Comparison of ENCODE assay signal across 8 cellular contexts in the genomic region with DNA sequence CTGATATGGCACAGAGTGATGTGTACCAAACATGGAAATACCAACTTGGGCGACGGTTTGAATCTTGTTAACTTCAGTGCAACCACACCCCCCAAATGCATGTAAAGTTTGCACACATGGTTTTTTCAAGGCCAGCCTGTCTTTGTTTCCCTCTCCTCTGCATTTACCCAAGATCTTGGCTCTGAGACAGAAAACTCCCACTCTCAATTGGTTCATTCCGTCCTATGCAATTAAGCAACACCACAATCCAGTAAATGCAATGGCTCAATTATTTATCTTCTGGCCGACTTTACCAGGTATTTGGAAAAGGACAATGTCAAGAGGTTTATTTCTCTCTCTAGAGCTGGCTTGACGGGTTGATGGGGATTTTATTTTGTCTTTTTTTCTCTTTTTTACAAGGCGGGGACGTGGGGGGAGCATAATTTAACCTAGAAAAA. TPM values are rescaled to one million over a fixed set of nuclear protein-coding genes. Genes with fewer than 3 reads are reported as not detected.
DNase-seq lines count a peak whose midpoint lies in the region; ATAC-seq and TF ChIP-seq lines count a peak whose summit lies in the region.

No MANE protein-coding gene starts in this region.

- H3K27me3 Mint-ChIP-seq in effector memory CD8-positive, alpha-beta T cell = no peaks in the 10 kb centered on the region
- H3K27me3 Mint-ChIP-seq in naive B cell = peaks cover 0 to 6% (median 0%) of the 10 kb centered on the region in 3 donors

- CTCF ChIA-PET in RWPE1 (lab: Yijun Ruan, JAX) = no interaction called here

- H3K4me3 Mint-ChIP-seq in effector memory CD8-positive, alpha-beta T cell = peak overlapping the region; percentile 96 to 99
- H3K4me3 Mint-ChIP-seq in naive B cell = peak overlapping the region; percentile 90 to 99 (median 96)

- POLR2A ChIA-PET in RWPE1 (lab: Yijun Ruan, JAX; ENCODE audit: low non-redundant PET) = no interaction called here

- H3K27ac ChIP-seq in RWPE1 = peak overlapping the region; percentile 97

- H3K9me3 Mint-ChIP-seq in effector memory CD8-positive, alpha-beta T cell = no peaks in the 10 kb centered on the region
- H3K9me3 Mint-ChIP-seq in naive B cell = no peaks in the 10 kb centered on the region

- no peak for TF ChIP-seq CTCF in RWPE1 (conservative IDR thresholded peaks at IDR 0.05; ENCODE audit: low read depth)

- DNase-seq in Right ventricle myocardium superior = no peak
- DNase-seq in Right ventricle myocardium inferior (ENCODE audit: missing footprints) = no peak
- peak; percentile 54 for DNase-seq in RWPE1 (ENCODE audit: low spot score)
- peak in 2 of 3 experiments; percentile 24 to 28 for DNase-seq in effector memory CD8-positive, alpha-beta T cell
- DNase-seq in naive B cell = no peak

- H3K27ac Mint-ChIP-seq in effector memory CD8-positive, alpha-beta T cell = peak overlapping the region; percentile 100
- peak overlapping the region; percentile 93 to 100 (median 99) for H3K27ac Mint-ChIP-seq in naive B cell

- H3K36me3 Mint-ChIP-seq in effector memory CD8-positive, alpha-beta T cell (ENCODE audit: insufficient read depth) = peaks cover 33% of the 10 kb centered on the region
- H3K36me3 Mint-ChIP-seq in naive B cell = no peaks in the 10 kb centered on the region

- peak; percentile 6 for ATAC-seq in Right ventricle myocardium superior (ENCODE audit: poor library complexity)
- no peak for ATAC-seq in Right ventricle myocardium inferior
- ATAC-seq in effector memory CD8-positive, alpha-beta T cell (replicated peaks) = no peak
- ATAC-seq in naive B cell (ENCODE audit: low read depth in 2 of 2) = no peak
- ATAC-seq in HG02759 (IDR thresholded peaks at IDR 0.05; ENCODE audit: unreplicated experiment) = no peak
- ATAC-seq in GM19351 (IDR thresholded peaks at IDR 0.05; ENCODE audit: unreplicated experiment) = no peak
- no peak for ATAC-seq in GM18868 (IDR thresholded peaks at IDR 0.05; ENCODE audit: unreplicated experiment)

- intact Hi-C loops in Right ventricle myocardium superior (cut with DNase I) = no loop called here
- intact Hi-C loops in Right ventricle myocardium inferior (cut with DNase I) = loop anchor here (5.0 kb wide), 1 partner anchor 40 kb away; no protein-coding TSS in a partner anchor

- peaks cover 36 to 58% of the 10 kb centered on the region in 2 donors for H3K4me1 Mint-ChIP-seq in effector memory CD8-positive, alpha-beta T cell (ENCODE audit: low read depth in 2 of 2)
- H3K4me1 Mint-ChIP-seq in naive B cell = peaks cover 25 to 50% (median 41%) of the 10 kb centered on the region in 3 donors

RNA-seq across cellular contexts. Expression of a gene that starts 1.0 kb away (rescaled TPM):
- total RNA-seq in Right ventricle myocardium superior (127 TPM), Right ventricle myocardium inferior (183 TPM)
- polyA plus RNA-seq in naive B cell (ENCODE audit: low read depth in 6 of 6) = 100 to 1,000 TPM in 3 of 6 donors, 10 to 100 TPM in 3; 89.8 to 112 (median 101) TPM

RNA-seq across cellular contexts. Expression of a gene that starts 35.8 kb away (rescaled TPM):
- total RNA-seq in Right ventricle myocardium superior (200 TPM), Right ventricle myocardium inferior (240 TPM)
- not detected for polyA plus RNA-seq in naive B cell (ENCODE audit: low read depth in 6 of 6)

Comparison
In these comparisons a context has a peak if more than half of its experiments do, and no peak if none do; other contexts are left out.
1. DNase-seq: peak in RWPE1 (single experiment) and effector memory CD8-positive, alpha-beta T cell (2 of 3); none in Right ventricle myocardium superior (single experiment), Right ventricle myocardium inferior (single experiment) and naive B cell (single experiment).